15 cellular contexts compared by ENCODE assay signal in genomic region chr1:244858357-244858756, GRCh38. TPM values are rescaled to one million over a fixed set of nuclear protein-coding genes. Genes with fewer than 3 reads are reported as not detected.
DNase-seq lines count a peak whose midpoint lies in the region; ATAC-seq, FAIRE-seq and TF ChIP-seq lines count a peak whose summit lies in the region.
"Had no signal": no experiment of that assay in that cellular context is flagged by ENCODE, and none has a peak within 500 bp of the region (broad histone marks: within the 10 kb centered on the region; RNA-seq: fewer than 3 reads in every experiment).

No MANE protein-coding gene starts in this region.

- peak overlapping the region; percentile 88; the same call in 2 of the 3 replicates for H3K4me2 ChIP-seq in A549

- H3K4me3 ChIP-seq in A549: no peak overlapping the region
- no peak overlapping the region for H3K4me3 ChIP-seq in CD8-positive, alpha-beta memory T cell (ENCODE audit: low read length)
- H3K4me3 ChIP-seq: uterus had no signal

- no peaks in the 10 kb centered on the region for H3K27me3 ChIP-seq in CD8-positive, alpha-beta memory T cell (ENCODE audit: insufficient read depth, low read length, poor library complexity, severe bottlenecking)
- H3K27me3 ChIP-seq: uterus had no signal

- ATAC-seq in A549: no peak
- no peak for ATAC-seq in WTC11
- no peak for ATAC-seq in GM21737 (IDR thresholded peaks at IDR 0.05; ENCODE audit: unreplicated experiment)
- no peak for ATAC-seq in GM18873 (IDR thresholded peaks at IDR 0.05; ENCODE audit: low FRiP score, unreplicated experiment)
- no peak for ATAC-seq in activated CD4-positive, CD25-positive, alpha-beta regulatory T cell treated with anti-CD3 and anti-CD28 coated beads, Interleukin-2, amount 50 U/mL, for 24 hours
- ATAC-seq: stimulated activated naive B cell treated with anti-CD40 and anti-IgM and Interleukin-4, amounts not matched to agents 10 μg/mL and 1 μg/mL and 100 μg/mL, for 72 hours had no signal

- H3K9me3 ChIP-seq in A549: no peaks in the 10 kb centered on the region
- H3K9me3 ChIP-seq in CD8-positive, alpha-beta memory T cell (ENCODE audit: low read length): no peaks in the 10 kb centered on the region
- H3K9me3 ChIP-seq: uterus had no signal

- H3K4me1 Mint-ChIP-seq in CD8-positive, alpha-beta memory T cell: peaks cover 83 to 92% (median 91%) of the 10 kb centered on the region in 3 donors
- H3K4me1 Mint-ChIP-seq in WTC11 (peaks cover 46% of the 10 kb centered on the region), immature natural killer cell (peaks cover 78 to 94% of the 10 kb centered on the region in 2 donors)

- 89% methylated on average over 1 of the region's 1 CpG for WGBS in A549 (ENCODE audit: missing lambda C conversion rate)

- peaks cover 0 to 6% of the 10 kb centered on the region in 2 donors for H3K27me3 Mint-ChIP-seq in CD8-positive, alpha-beta memory T cell
- H3K27me3 Mint-ChIP-seq in WTC11 (ENCODE audit: low read depth) (no peaks in the 10 kb centered on the region), immature natural killer cell (ENCODE audit: low read depth in 3 of 3) (peaks cover 14 to 31% (median 23%) of the 10 kb centered on the region in 3 donors)
- H3K27me3 Mint-ChIP-seq: stimulated activated naive B cell treated with anti-CD40 and anti-IgM and Interleukin-4, amounts not matched to agents 10 μg/mL and 1 μg/mL and 100 μg/mL, for 72 hours had no signal

- H3K4me3 Mint-ChIP-seq in CD8-positive, alpha-beta memory T cell: peak overlapping the region in 3 of 7 donors; percentile 8 to 59 (median 36)
- H3K4me3 Mint-ChIP-seq in WTC11: no peak overlapping the region
- H3K4me3 Mint-ChIP-seq in immature natural killer cell: no peak overlapping the region

- no peak for TF ChIP-seq RAD21 in A549 (conservative IDR thresholded peaks at IDR 0.05 in 1 of 2, IDR thresholded peaks at IDR 0.05 in 1 of 2)

- CTCF ChIA-PET in A549 (lab: Yijun Ruan, JAX): interaction anchor here (3.4 kb wide), 1 partner anchor 184 kb away, joined by 17 read pairs; no protein-coding TSS in a partner anchor
- CTCF ChIA-PET in CD8-positive, alpha-beta memory T cell (lab: Charles Lee): interaction anchor here (1.2 to 2.1 kb wide), 3 partner anchors 8 to 185 kb away, joined by 3 to 6 read pairs (median 3); no protein-coding TSS in a partner anchor
- CTCF ChIA-PET in WTC11 (lab: Charles Lee): interaction anchor here (1.0 kb wide), 1 partner anchor 184 kb away, joined by 5 read pairs; no protein-coding TSS in a partner anchor

- no peak overlapping the region for H3K27ac ChIP-seq in A549
- no peak overlapping the region for H3K27ac ChIP-seq in CD8-positive, alpha-beta memory T cell (ENCODE audit: low read depth, low read length)
- H3K27ac ChIP-seq: epithelial cell of prostate, uterus had no signal

- peaks cover 62% of the 10 kb centered on the region for H3K4me1 ChIP-seq in A549
- H3K4me1 ChIP-seq in CD8-positive, alpha-beta memory T cell (ENCODE audit: insufficient read depth, low read length): peaks cover 78% of the 10 kb centered on the region

- no peak for FAIRE-seq in A549 (lab: Jason Lieb, UNC)

- no peak for TF ChIP-seq EP300 in A549 (IDR thresholded peaks at IDR 0.05)

- POLR2A ChIA-PET in A549 (lab: Yijun Ruan, JAX) (interaction anchor here (2.2 kb wide), 1 partner anchor 24 kb away, joined by 6 read pairs; no protein-coding TSS in a partner anchor), WTC11 (lab: Charles Lee) (no interaction called here)
- POLR2A ChIA-PET in CD8-positive, alpha-beta memory T cell (lab: Charles Lee): interaction anchor here (1.3 to 2.4 kb wide), 3 partner anchors 18 to 205 kb away, joined by 3 to 24 read pairs (median 7); partner anchors contain the start of gene COX20

- DNase-seq in A549 (ENCODE audit: low read depth in 1 of 2, low spot score in 1 of 2) (no peak), WTC11 (ENCODE audit: low spot score) (no peak), immature natural killer cell (no peak), NCI-H446 (lab: John Stamatoyannopoulos, UW) (no peak)
- DNase-seq in CD8-positive, alpha-beta memory T cell: no peak
- DNase-seq: DMS79; HCEC 1CT; NCI-H1417 treated with DMSO at 0.1 percent for 48 hours; SHP77 treated with DMSO at 0.1 percent for 48 hours; stimulated activated naive B cell treated with anti-CD40 and anti-IgM and Interleukin-4, amounts not matched to agents 10 μg/mL and 1 μg/mL and 100 μg/mL, for 72 hours; uterus had no signal

- TF ChIP-seq POLR2A in A549 (IDR thresholded peaks at IDR 0.05; ENCODE audit: low read length): no peak

- peaks cover 72% of the 10 kb centered on the region for H3K36me3 ChIP-seq in CD8-positive, alpha-beta memory T cell (ENCODE audit: insufficient read depth, low read length)
- H3K36me3 ChIP-seq: uterus had no signal

- peaks cover 14 to 92% (median 47%) of the 10 kb centered on the region in 3 donors for H3K36me3 Mint-ChIP-seq in CD8-positive, alpha-beta memory T cell
- H3K36me3 Mint-ChIP-seq in WTC11 (peaks cover 93% of the 10 kb centered on the region), immature natural killer cell (peaks cover 42 to 67% (median 64%) of the 10 kb centered on the region in 3 donors)

- H3K27ac Mint-ChIP-seq in CD8-positive, alpha-beta memory T cell: peak overlapping the region in 7 of 8 donors; percentile 7 to 100 (median 82)
- H3K27ac Mint-ChIP-seq in WTC11: peak overlapping the region; percentile 56
- H3K27ac Mint-ChIP-seq in immature natural killer cell: peak overlapping the region; percentile 8 to 71 (median 24)

- peaks cover 0 to 4% (median 0%) of the 10 kb centered on the region in 5 donors for H3K9me3 Mint-ChIP-seq in CD8-positive, alpha-beta memory T cell
- H3K9me3 Mint-ChIP-seq in WTC11: no peaks in the 10 kb centered on the region
- H3K9me3 Mint-ChIP-seq in immature natural killer cell: no peaks in the 10 kb centered on the region
- H3K9me3 Mint-ChIP-seq: stimulated activated naive B cell treated with anti-CD40 and anti-IgM and Interleukin-4, amounts not matched to agents 10 μg/mL and 1 μg/mL and 100 μg/mL, for 72 hours had no signal

- no peak for TF ChIP-seq CTCF in A549 (IDR thresholded peaks at IDR 0.05)
- TF ChIP-seq CTCF in WTC11 (IDR thresholded peaks at IDR 0.05): no peak

TF ChIP-seq in A549, 52 proteins besides CTCF, POLR2A, EP300 and RAD21 (continues in another document):
- TF ChIP-seq, protein P1, sequence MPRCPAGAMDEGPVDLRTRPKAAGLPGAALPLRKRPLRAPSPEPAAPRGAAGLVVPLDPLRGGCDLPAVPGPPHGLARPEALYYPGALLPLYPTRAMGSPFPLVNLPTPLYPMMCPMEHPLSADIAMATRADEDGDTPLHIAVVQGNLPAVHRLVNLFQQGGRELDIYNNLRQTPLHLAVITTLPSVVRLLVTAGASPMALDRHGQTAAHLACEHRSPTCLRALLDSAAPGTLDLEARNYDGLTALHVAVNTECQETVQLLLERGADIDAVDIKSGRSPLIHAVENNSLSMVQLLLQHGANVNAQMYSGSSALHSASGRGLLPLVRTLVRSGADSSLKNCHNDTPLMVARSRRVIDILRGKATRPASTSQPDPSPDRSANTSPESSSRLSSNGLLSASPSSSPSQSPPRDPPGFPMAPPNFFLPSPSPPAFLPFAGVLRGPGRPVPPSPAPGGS (IDR thresholded peaks at IDR 0.05): no peak
- TF ChIP-seq MYC (IDR thresholded peaks at IDR 0.05; ENCODE audit: borderline replicate concordance, low read length): no peak

TF ChIP-seq in WTC11, 78 proteins besides CTCF, POLR2A, EP300 and RAD21 (continues in another document):
- TF ChIP-seq IRF1 (CRISPR knock-in tag; IDR thresholded peaks at IDR 0.05): no peak
- TF ChIP-seq, protein P2, sequence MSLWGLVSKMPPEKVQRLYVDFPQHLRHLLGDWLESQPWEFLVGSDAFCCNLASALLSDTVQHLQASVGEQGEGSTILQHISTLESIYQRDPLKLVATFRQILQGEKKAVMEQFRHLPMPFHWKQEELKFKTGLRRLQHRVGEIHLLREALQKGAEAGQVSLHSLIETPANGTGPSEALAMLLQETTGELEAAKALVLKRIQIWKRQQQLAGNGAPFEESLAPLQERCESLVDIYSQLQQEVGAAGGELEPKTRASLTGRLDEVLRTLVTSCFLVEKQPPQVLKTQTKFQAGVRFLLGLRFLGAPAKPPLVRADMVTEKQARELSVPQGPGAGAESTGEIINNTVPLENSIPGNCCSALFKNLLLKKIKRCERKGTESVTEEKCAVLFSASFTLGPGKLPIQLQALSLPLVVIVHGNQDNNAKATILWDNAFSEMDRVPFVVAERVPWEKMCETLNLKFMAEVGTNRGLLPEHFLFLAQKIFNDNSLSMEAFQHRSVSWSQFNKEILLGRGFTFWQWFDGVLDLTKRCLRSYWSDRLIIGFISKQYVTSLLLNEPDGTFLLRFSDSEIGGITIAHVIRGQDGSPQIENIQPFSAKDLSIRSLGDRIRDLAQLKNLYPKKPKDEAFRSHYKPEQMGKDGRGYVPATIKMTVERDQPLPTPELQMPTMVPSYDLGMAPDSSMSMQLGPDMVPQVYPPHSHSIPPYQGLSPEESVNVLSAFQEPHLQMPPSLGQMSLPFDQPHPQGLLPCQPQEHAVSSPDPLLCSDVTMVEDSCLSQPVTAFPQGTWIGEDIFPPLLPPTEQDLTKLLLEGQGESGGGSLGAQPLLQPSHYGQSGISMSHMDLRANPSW (CRISPR knock-in tag; conservative IDR thresholded peaks at IDR 0.05; ENCODE audit: low read depth): no peak

RNA-seq across cellular contexts. Expression of gene HNRNPU, which starts 6.0 kb away (rescaled TPM):
- 345 and 529 TPM in 2 replicates for polyA plus RNA-seq in A549 (2011; rRNA removed)
- polyA plus RNA-seq in A549 (2012; cell fraction: cytosol; rRNA removed): 132 and 167 TPM in 2 replicates
- 136 and 185 TPM in 2 replicates for polyA plus RNA-seq in A549 (2012; cell fraction: nucleus; rRNA removed)
- polyA plus RNA-seq in A549 (2017; fragmentation: RNase III; extraction: RNeasy Plus Mini Kit Qiagen cat#74134 plus additional on column Dnase treatment): 449 to 465 TPM (median 455 TPM) in 3 replicates
- 330 and 400 TPM in 2 replicates for polyA minus RNA-seq in A549 (2011; rRNA and poly(A)+ RNA removed)
- total RNA-seq in CD8-positive, alpha-beta memory T cell: 100 to 1,000 TPM; 598 to 630 TPM
- polyA plus RNA-seq in CD8-positive, alpha-beta memory T cell: 382 TPM
- total RNA-seq in WTC11 (2021): 477 to 536 TPM (median 477 TPM) in 3 replicates
- 100 to 1,000 TPM; 110 to 398 (median 137) TPM for polyA plus RNA-seq in immature natural killer cell

RNA-seq across cellular contexts. Expression of gene COX20, which starts 22.9 kb away (rescaled TPM):
- polyA plus RNA-seq in A549 (2011; rRNA removed) (28.1 and 65.4 TPM in 2 replicates), A549 (2017; fragmentation: RNase III; extraction: RNeasy Plus Mini Kit Qiagen cat#74134 plus additional on column Dnase treatment) (64.4 to 78.2 TPM (median 74.6 TPM) in 3 replicates), immature natural killer cell (10 to 100 TPM; 41.5 to 57.4 (median 43.8) TPM)
- 12.6 and 14.4 TPM in 2 replicates for polyA plus RNA-seq in A549 (2012; cell fraction: cytosol; rRNA removed)
- polyA plus RNA-seq in A549 (2012; cell fraction: nucleus; rRNA removed): 3.5 and 6.2 TPM in 2 replicates
- 6.1 and 6.7 TPM in 2 replicates for polyA minus RNA-seq in A549 (2011; rRNA and poly(A)+ RNA removed)
- total RNA-seq in CD8-positive, alpha-beta memory T cell: 10 to 100 TPM; 35.7 to 36.2 TPM
- polyA plus RNA-seq in CD8-positive, alpha-beta memory T cell: 47.0 TPM
- total RNA-seq in WTC11 (2021): 33.1 to 37.6 TPM (median 36.4 TPM) in 3 replicates

Comparison
In these comparisons a context has a peak if more than half of its experiments do, and no peak if none do; other contexts are left out.
1. H3K27ac Mint-ChIP-seq: peak in every context shown above with its lines; median percentile 82 in CD8-positive, alpha-beta memory T cell; 56 in WTC11; 24 in immature natural killer cell.